8 cellular contexts compared by ENCODE assay signal in the genomic region with DNA sequence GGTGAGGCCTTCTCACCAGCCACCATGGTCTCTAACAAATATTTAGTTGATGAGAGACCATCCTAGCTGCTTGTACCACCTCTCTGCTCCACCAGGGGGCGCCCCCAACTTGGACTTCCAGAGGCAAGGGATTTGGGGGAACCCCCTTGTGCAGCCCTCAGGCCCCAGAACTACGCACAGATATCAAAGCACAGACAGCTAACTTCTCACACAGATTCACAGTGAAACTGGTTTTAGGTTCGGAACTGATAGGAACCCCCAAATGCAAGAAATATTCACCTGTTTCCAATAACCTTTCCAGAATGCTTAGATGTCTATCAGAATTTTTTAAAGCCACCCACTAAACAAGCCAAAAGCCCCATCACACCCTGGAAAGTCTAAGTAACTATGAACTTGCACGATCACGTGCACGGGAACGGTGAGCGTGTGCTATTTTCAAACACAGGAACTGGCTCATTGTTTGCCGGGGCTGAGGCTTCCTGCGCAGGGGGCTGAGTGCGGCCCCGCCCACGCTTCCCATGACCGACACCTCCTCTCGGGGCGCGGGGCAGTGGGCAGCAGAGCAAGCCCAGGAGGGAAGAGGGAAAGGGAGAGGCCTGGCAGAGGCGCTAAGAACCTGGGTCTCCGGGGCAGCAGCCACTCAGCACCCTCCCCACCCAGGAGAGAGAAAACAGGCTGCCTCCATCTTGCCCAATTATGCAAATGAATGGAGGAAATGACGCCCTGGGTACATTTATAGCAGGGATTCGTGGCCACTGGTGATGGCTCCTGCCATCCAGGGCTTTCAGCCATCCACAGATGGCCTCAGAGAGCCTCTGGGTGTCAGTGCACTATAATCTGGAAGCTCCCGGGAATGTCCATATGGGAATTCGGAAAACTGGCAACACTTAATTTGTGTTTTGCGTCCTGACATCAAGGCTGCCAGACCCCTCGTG.
A peak's percentile ranks its signal among the peaks of the same experiment; 100 is the strongest.
DNase-seq lines count a peak whose midpoint lies in the region; ATAC-seq and TF ChIP-seq lines count a peak whose summit lies in the region.

No MANE protein-coding gene starts in this region.

- H3K27ac ChIP-seq in left lung: peak overlapping the region; percentile 58 to 87

- peaks cover 24 to 46% of the 10 kb centered on the region in 2 donors for H3K4me1 ChIP-seq in left lung

- H3K27me3 ChIP-seq in left lung: no peaks in the 10 kb centered on the region

- peak; percentile 71 for DNase-seq in ACHN
- DNase-seq in NCI-H2196 (lab: John Stamatoyannopoulos, UW; ENCODE audit: unreplicated experiment): peak; percentile 55
- DNase-seq in activated CD4-positive, CD25-positive, alpha-beta regulatory T cell treated with anti-CD3 and anti-CD28 coated beads, Interleukin-2, amount 50 U/mL, for 72 hours: peak; percentile 94
- peak; percentile 86 for DNase-seq in cerebellum (ENCODE audit: low spot score)
- DNase-seq in left lung: peak; percentile 89 to 97
- DNase-seq in stimulated activated CD4-positive, alpha-beta T cell treated with anti-CD3 and anti-CD28 coated beads, Interleukin-4, amount 100 ng/mL, for 1 hour: peak; percentile 96

- ATAC-seq in GM18519 (IDR thresholded peaks at IDR 0.05; ENCODE audit: low FRiP score, unreplicated experiment) (peak; percentile 37), HG03039 (IDR thresholded peaks at IDR 0.05; ENCODE audit: unreplicated experiment) (peak; percentile 44), left lung (peak; percentile 91)

- in situ Hi-C loops in ACHN (cut with HindIII; ENCODE audit: low pct_ligation_motif_present, low pct_unique_long_range_greater_than_20kb, low sequenced_read_pairs): no loop called here

- TF ChIP-seq CTCF in left lung (IDR thresholded peaks at IDR 0.05): peak; percentile 93 to 96

- H3K4me3 ChIP-seq in left lung: peak overlapping the region in 1 of 2 donors; percentile 47

- intact Hi-C loops in left lung (cut with DNase I): loop anchor here (5.0 to 10.0 kb wide), 2 partner anchors 91 to 93 kb away; partner anchors contain the start of gene CCDC88C (in 2 of the 2)

- peaks cover 0 to 30% of the 10 kb centered on the region in 2 donors for H3K36me3 ChIP-seq in left lung

- no peaks in the 10 kb centered on the region for H3K9me3 ChIP-seq in left lung

Comparison
In these comparisons a context has a peak if more than half of its experiments do, and no peak if none do; other contexts are left out.
1. ATAC-seq: peak in every context shown above with its lines; median percentile 91 in left lung; 44 in HG03039; 37 in GM18519.